ENCODE assay signal across 24 cellular contexts in genomic region chr2:19702267-19702666, GRCh38.
DNase-seq lines count a peak whose midpoint lies in the region; ATAC-seq, FAIRE-seq and TF ChIP-seq lines count a peak whose summit lies in the region.
"Had no signal": no experiment of that assay in that cellular context is flagged by ENCODE, and none has a peak within 500 bp of the region (broad histone marks: within the 10 kb centered on the region; RNA-seq: fewer than 3 reads in every experiment).

No MANE protein-coding gene starts in this region.

- no peaks in the 10 kb centered on the region for H3K36me3 ChIP-seq in osteoblast (ENCODE audit: insufficient read depth, low read length)
- H3K36me3 ChIP-seq: BE2C had no signal

- H3K4me3 ChIP-seq in A549 (no peak overlapping the region), choroid plexus epithelial cell (ENCODE audit: low read depth, low read length) (no peak overlapping the region), osteoblast (ENCODE audit: insufficient read depth, low read length) (no peak overlapping the region)

- peak; percentile 7 for FAIRE-seq in A549 (lab: Jason Lieb, UNC)
- FAIRE-seq: RCC 7860 had no signal

- 41% methylated on average over 4 of the region's 4 CpGs for WGBS in A549 (ENCODE audit: missing lambda C conversion rate)

- TF ChIP-seq RAD21 in A549 (conservative IDR thresholded peaks at IDR 0.05 in 1 of 2, IDR thresholded peaks at IDR 0.05 in 1 of 2), result no peak

- no peak for DNase-seq in A549 (ENCODE audit: low read depth in 1 of 2, low spot score in 1 of 2)
- DNase-seq in RPMI7951 (ENCODE audit: low read depth), result peak; percentile 51
- peak; percentile 41 for DNase-seq in choroid plexus epithelial cell (ENCODE audit: low read depth)
- peak; percentile 89 for DNase-seq in osteoblast (ENCODE audit: insufficient read length, low spot score, missing footprints)
- DNase-seq in activated CD4-positive, CD25-positive, alpha-beta regulatory T cell (lab: John Stamatoyannopoulos, UW), result no peak
- no peak for DNase-seq in AG20443 (ENCODE audit: low spot score)
- DNase-seq: BE2C; CD4-positive, CD25-positive, alpha-beta regulatory T cell; COR-L47; DMS 273 treated with DMSO at 0.1 percent for 48 hours; DND-41; GDM1; H9; Kasumi-1; NCI-H1105; NCI-H1694 treated with DMSO at 0.1 percent for 48 hours; NCI-H510A treated with DMSO at 0.1 percent for 48 hours; NCI-H774; Right ventricle myocardium superior had no signal

- H3K27ac ChIP-seq in A549 (no peak overlapping the region), osteoblast (ENCODE audit: low read depth, low read length) (no peak overlapping the region)
- H3K27ac ChIP-seq: 22Rv1, HL-60 had no signal

- no peaks in the 10 kb centered on the region for H3K4me1 ChIP-seq in A549
- H3K4me1 ChIP-seq in osteoblast (ENCODE audit: insufficient read depth, low read length), result peaks cover 13% of the 10 kb centered on the region
- H3K4me1 ChIP-seq: BE2C had no signal

- no peaks in the 10 kb centered on the region for H4K20me1 ChIP-seq in osteoblast (ENCODE audit: insufficient read depth, low read length)

- H3K4me2 ChIP-seq in A549 (no peak overlapping the region), osteoblast (ENCODE audit: insufficient read depth, low read length) (no peak overlapping the region)

- H3K9me3 ChIP-seq in A549 (peaks cover 4% of the 10 kb centered on the region; the same call in 2 of the 3 replicates), osteoblast (ENCODE audit: low read depth, low read length) (peaks cover 8% of the 10 kb centered on the region)
- H3K9me3 ChIP-seq: BE2C had no signal

- no peak overlapping the region for H2AFZ ChIP-seq in osteoblast (ENCODE audit: low read length)

- no peak for TF ChIP-seq POLR2A in A549 (IDR thresholded peaks at IDR 0.05; ENCODE audit: low read length)

- TF ChIP-seq CTCF in A549 (IDR thresholded peaks at IDR 0.05) (no peak), choroid plexus epithelial cell (conservative IDR thresholded peaks at IDR 0.05; ENCODE audit: low read depth, low read length) (no peak), osteoblast (IDR thresholded peaks at IDR 0.05; ENCODE audit: extremely low read depth, low read depth, low read length) (no peak)

- TF ChIP-seq EP300 in A549 (IDR thresholded peaks at IDR 0.05), result no peak

- CTCF ChIA-PET in A549 (lab: Yijun Ruan, JAX), result interaction anchor here (1.1 to 1.4 kb wide), 3 partner anchors 10 to 161 kb away, joined by 3 to 4 read pairs (median 3); no protein-coding TSS in a partner anchor

- H3K27me3 ChIP-seq in osteoblast (ENCODE audit: insufficient read depth, low read length), result no peaks in the 10 kb centered on the region
- H3K27me3 ChIP-seq: BE2C had no signal

- POLR2A ChIA-PET in A549 (lab: Yijun Ruan, JAX), result no interaction called here

- H3K79me2 ChIP-seq in osteoblast (ENCODE audit: insufficient read depth, low read length), result no peaks in the 10 kb centered on the region

- ATAC-seq in A549 (no peak), HG03442 (IDR thresholded peaks at IDR 0.05; ENCODE audit: unreplicated experiment) (no peak), GM18511 (IDR thresholded peaks at IDR 0.05; ENCODE audit: unreplicated experiment) (no peak)

TF ChIP-seq in A549, 52 proteins besides CTCF, POLR2A, EP300 and RAD21:
- TF ChIP-seq CBX8 (IDR thresholded peaks at IDR 0.05) (no peak), TFCP2L1 (CRISPR knock-in tag; IDR thresholded peaks at IDR 0.05) (no peak), FOXS1 (CRISPR knock-in tag; IDR thresholded peaks at IDR 0.05) (no peak), PBX3 (IDR thresholded peaks at IDR 0.05) (no peak), ZSCAN20 (CRISPR knock-in tag; IDR thresholded peaks at IDR 0.05) (no peak), KDM1A (IDR thresholded peaks at IDR 0.05; ENCODE audit: low read depth) (no peak), FOSL2 (IDR thresholded peaks at IDR 0.05) (no peak), FOSL2 (CRISPR knock-in tag; IDR thresholded peaks at IDR 0.05) (no peak), NR3C1 (IDR thresholded peaks at IDR 0.05) (no peak), MAZ (IDR thresholded peaks at IDR 0.05; ENCODE audit: borderline replicate concordance, low read depth, low read length) (no peak), RCOR1 (IDR thresholded peaks at IDR 0.05; ENCODE audit: low read depth, low read length) (no peak), FOSB (CRISPR knock-in tag; IDR thresholded peaks at IDR 0.05) (no peak)
- TF ChIP-seq, protein P1, sequence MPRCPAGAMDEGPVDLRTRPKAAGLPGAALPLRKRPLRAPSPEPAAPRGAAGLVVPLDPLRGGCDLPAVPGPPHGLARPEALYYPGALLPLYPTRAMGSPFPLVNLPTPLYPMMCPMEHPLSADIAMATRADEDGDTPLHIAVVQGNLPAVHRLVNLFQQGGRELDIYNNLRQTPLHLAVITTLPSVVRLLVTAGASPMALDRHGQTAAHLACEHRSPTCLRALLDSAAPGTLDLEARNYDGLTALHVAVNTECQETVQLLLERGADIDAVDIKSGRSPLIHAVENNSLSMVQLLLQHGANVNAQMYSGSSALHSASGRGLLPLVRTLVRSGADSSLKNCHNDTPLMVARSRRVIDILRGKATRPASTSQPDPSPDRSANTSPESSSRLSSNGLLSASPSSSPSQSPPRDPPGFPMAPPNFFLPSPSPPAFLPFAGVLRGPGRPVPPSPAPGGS (IDR thresholded peaks at IDR 0.05), result no peak

Comparison
In these comparisons a context has a peak if more than half of its experiments do, and no peak if none do; other contexts are left out.
1. DNase-seq: peak in RPMI7951 (single experiment), choroid plexus epithelial cell (single experiment) and osteoblast (single experiment); none in A549 (0 of 2), activated CD4-positive, CD25-positive, alpha-beta regulatory T cell (0 of 4) and AG20443 (single experiment).